Comparison of ENCODE assay signal across 2 cellular contexts in genomic region chr9:33820231-33820745, GRCh38.
TF ChIP-seq lines count a peak whose summit lies in the region.

No MANE protein-coding gene starts in this region.

TF ChIP-seq in HepG2, 621 proteins besides CTCF, POLR2A, EP300 and RAD21:
- no peak for TF ChIP-seq ZFP90 (CRISPR knock-in tag; IDR thresholded peaks at IDR 0.05; ENCODE audit: borderline replicate concordance)
- no peak for TF ChIP-seq TGIF2 (CRISPR knock-in tag; IDR thresholded peaks at IDR 0.05)
- no peak for TF ChIP-seq ZNF207 (IDR thresholded peaks at IDR 0.05; ENCODE audit: borderline replicate concordance)
- no peak for TF ChIP-seq NFRKB (IDR thresholded peaks at IDR 0.05)
- no peak for TF ChIP-seq ZNF589 (CRISPR knock-in tag; conservative IDR thresholded peaks at IDR 0.05)
- TF ChIP-seq ZNF878 (CRISPR knock-in tag; IDR thresholded peaks at IDR 0.05) = no peak
- no peak for TF ChIP-seq SNAPC5 (CRISPR knock-in tag; IDR thresholded peaks at IDR 0.05; ENCODE audit: borderline replicate concordance)

TF ChIP-seq in GM12878, 131 proteins besides CTCF, POLR2A, EP300 and RAD21:
- TF ChIP-seq YY1 (IDR thresholded peaks at IDR 0.05; ENCODE audit: low read depth, low read length) = no peak
- TF ChIP-seq RFX5 (IDR thresholded peaks at IDR 0.05; ENCODE audit: low read depth, low read length) = no peak
- TF ChIP-seq, protein P1, sequence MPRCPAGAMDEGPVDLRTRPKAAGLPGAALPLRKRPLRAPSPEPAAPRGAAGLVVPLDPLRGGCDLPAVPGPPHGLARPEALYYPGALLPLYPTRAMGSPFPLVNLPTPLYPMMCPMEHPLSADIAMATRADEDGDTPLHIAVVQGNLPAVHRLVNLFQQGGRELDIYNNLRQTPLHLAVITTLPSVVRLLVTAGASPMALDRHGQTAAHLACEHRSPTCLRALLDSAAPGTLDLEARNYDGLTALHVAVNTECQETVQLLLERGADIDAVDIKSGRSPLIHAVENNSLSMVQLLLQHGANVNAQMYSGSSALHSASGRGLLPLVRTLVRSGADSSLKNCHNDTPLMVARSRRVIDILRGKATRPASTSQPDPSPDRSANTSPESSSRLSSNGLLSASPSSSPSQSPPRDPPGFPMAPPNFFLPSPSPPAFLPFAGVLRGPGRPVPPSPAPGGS (IDR thresholded peaks at IDR 0.05; ENCODE audit: borderline replicate concordance, insufficient read depth, low read depth, low read length, poor library complexity, severe bottlenecking) = no peak
- no peak for TF ChIP-seq NFYA (IDR thresholded peaks at IDR 0.05; ENCODE audit: borderline replicate concordance, low read depth, low read length)
- no peak for TF ChIP-seq BCL11A (IDR thresholded peaks at IDR 0.05; ENCODE audit: low read depth, low read length)
- TF ChIP-seq SMARCA5 (IDR thresholded peaks at IDR 0.05) = no peak
- no peak for TF ChIP-seq ATF7 (IDR thresholded peaks at IDR 0.05; ENCODE audit: low read depth)
- TF ChIP-seq SMAD5 (IDR thresholded peaks at IDR 0.05; ENCODE audit: low read depth) = no peak
- no peak for TF ChIP-seq CHD1 (IDR thresholded peaks at IDR 0.05; ENCODE audit: low read depth, low read length)
- no peak for TF ChIP-seq ZNF274 (IDR thresholded peaks at IDR 0.05; ENCODE audit: insufficient read depth, insufficient read length)
- no peak for TF ChIP-seq TCF7 (IDR thresholded peaks at IDR 0.05; ENCODE audit: borderline replicate concordance)
- no peak for TF ChIP-seq ZBED1 (IDR thresholded peaks at IDR 0.05; ENCODE audit: borderline replicate concordance)
- TF ChIP-seq, protein P2, sequence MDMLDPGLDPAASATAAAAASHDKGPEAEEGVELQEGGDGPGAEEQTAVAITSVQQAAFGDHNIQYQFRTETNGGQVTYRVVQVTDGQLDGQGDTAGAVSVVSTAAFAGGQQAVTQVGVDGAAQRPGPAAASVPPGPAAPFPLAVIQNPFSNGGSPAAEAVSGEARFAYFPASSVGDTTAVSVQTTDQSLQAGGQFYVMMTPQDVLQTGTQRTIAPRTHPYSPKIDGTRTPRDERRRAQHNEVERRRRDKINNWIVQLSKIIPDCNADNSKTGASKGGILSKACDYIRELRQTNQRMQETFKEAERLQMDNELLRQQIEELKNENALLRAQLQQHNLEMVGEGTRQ (IDR thresholded peaks at IDR 0.05; ENCODE audit: borderline replicate concordance, low read depth, low read length) = no peak
- TF ChIP-seq, protein P3, sequence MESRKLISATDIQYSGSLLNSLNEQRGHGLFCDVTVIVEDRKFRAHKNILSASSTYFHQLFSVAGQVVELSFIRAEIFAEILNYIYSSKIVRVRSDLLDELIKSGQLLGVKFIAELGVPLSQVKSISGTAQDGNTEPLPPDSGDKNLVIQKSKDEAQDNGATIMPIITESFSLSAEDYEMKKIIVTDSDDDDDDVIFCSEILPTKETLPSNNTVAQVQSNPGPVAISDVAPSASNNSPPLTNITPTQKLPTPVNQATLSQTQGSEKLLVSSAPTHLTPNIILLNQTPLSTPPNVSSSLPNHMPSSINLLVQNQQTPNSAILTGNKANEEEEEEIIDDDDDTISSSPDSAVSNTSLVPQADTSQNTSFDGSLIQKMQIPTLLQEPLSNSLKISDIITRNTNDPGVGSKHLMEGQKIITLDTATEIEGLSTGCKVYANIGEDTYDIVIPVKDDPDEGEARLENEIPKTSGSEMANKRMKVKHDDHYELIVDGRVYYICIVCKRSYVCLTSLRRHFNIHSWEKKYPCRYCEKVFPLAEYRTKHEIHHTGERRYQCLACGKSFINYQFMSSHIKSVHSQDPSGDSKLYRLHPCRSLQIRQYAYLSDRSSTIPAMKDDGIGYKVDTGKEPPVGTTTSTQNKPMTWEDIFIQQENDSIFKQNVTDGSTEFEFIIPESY (IDR thresholded peaks at IDR 0.05) = no peak
- TF ChIP-seq KAT2A (conservative IDR thresholded peaks at IDR 0.05; ENCODE audit: control insufficient read depth, low read depth, low read length) = no peak
- no peak for TF ChIP-seq NR2C2 (IDR thresholded peaks at IDR 0.05; ENCODE audit: borderline replicate concordance, control insufficient read depth, insufficient read length, low read depth)
- TF ChIP-seq SPI1 (IDR thresholded peaks at IDR 0.05; ENCODE audit: borderline replicate concordance, insufficient read depth, low read depth, low read length) = no peak
- TF ChIP-seq SIN3A (IDR thresholded peaks at IDR 0.05; ENCODE audit: low read depth, low read length) = no peak
- TF ChIP-seq LARP7 (IDR thresholded peaks at IDR 0.05) = no peak
